ENCODE assay signal across 9 cellular contexts in genomic region chr11:88359529-88359928, GRCh38. TPM values are rescaled to one million over a fixed set of nuclear protein-coding genes. Genes with fewer than 3 reads are reported as not detected.
A peak's percentile ranks its signal among the peaks of the same experiment; 100 is the strongest.
DNase-seq lines count a peak whose midpoint lies in the region; ATAC-seq and TF ChIP-seq lines count a peak whose summit lies in the region.
"Had no signal": no experiment of that assay in that cellular context is flagged by ENCODE, and none has a peak within 500 bp of the region (broad histone marks: within the 10 kb centered on the region; RNA-seq: fewer than 3 reads in every experiment).

No MANE protein-coding gene starts in this region.

- WGBS in right lobe of liver (ENCODE audit: insufficient coverage, low coverage, low lambda C conversion rate, missing lambda C conversion rate) = 53% methylated on average over 1 of the region's 1 CpG

- H3K4me3 ChIP-seq in right lobe of liver = no peak overlapping the region
- H3K4me3 ChIP-seq: skin epidermis had no signal

- TF ChIP-seq CTCF in right lobe of liver (IDR thresholded peaks at IDR 0.05) = no peak
- TF ChIP-seq CTCF in type B pancreatic cell (conservative IDR thresholded peaks at IDR 0.05) = no peak

- H3K36me3 ChIP-seq in right lobe of liver = no peaks in the 10 kb centered on the region

- peaks cover 10% of the 10 kb centered on the region for H3K36me3 Mint-ChIP-seq in stimulated activated effector memory CD8-positive, alpha-beta T cell treated with anti-CD3 and anti-CD28 coated beads, Interleukin-12 subunit alpha, Interleukin-12 subunit beta, amount 100 ng/mL, for 72 hours
- H3K36me3 Mint-ChIP-seq in type B pancreatic cell = no peaks in the 10 kb centered on the region

- no peak overlapping the region for H3K27ac ChIP-seq in right lobe of liver

- DNase-seq in activated CD4-positive, alpha-beta T cell treated with anti-CD3 and anti-CD28 coated beads for 48 hours = peak; percentile 9
- no peak for DNase-seq in activated CD4-positive, alpha-beta T cell treated with anti-CD3 and anti-CD28 coated beads for 4 hours
- DNase-seq in NAMALWA (ENCODE audit: low spot score) (peak; percentile 41), right lobe of liver (no peak), type B pancreatic cell (ENCODE audit: extremely low spot score, unreplicated experiment) (no peak)
- no peak for DNase-seq in stimulated activated effector memory CD8-positive, alpha-beta T cell treated with anti-CD3 and anti-CD28 coated beads, Interleukin-12 subunit alpha, Interleukin-12 subunit beta, amount 100 ng/mL, for 72 hours (ENCODE audit: low spot score in 2 of 2)
- no peak for DNase-seq in activated naive CD4-positive, alpha-beta T cell treated with Interleukin-2 at 50 U/mL for 16 hours

- peaks cover 45% of the 10 kb centered on the region for H3K4me1 Mint-ChIP-seq in stimulated activated effector memory CD8-positive, alpha-beta T cell treated with anti-CD3 and anti-CD28 coated beads, Interleukin-12 subunit alpha, Interleukin-12 subunit beta, amount 100 ng/mL, for 72 hours
- peaks cover 5% of the 10 kb centered on the region for H3K4me1 Mint-ChIP-seq in type B pancreatic cell (ENCODE audit: unreplicated experiment)

- H3K27me3 Mint-ChIP-seq in type B pancreatic cell = no peaks in the 10 kb centered on the region

- no peak overlapping the region for H3K27ac Mint-ChIP-seq in stimulated activated effector memory CD8-positive, alpha-beta T cell treated with anti-CD3 and anti-CD28 coated beads, Interleukin-12 subunit alpha, Interleukin-12 subunit beta, amount 100 ng/mL, for 72 hours
- H3K27ac Mint-ChIP-seq in type B pancreatic cell = no peak overlapping the region

- no peaks in the 10 kb centered on the region for H3K9me3 Mint-ChIP-seq in stimulated activated effector memory CD8-positive, alpha-beta T cell treated with anti-CD3 and anti-CD28 coated beads, Interleukin-12 subunit alpha, Interleukin-12 subunit beta, amount 100 ng/mL, for 72 hours
- H3K9me3 Mint-ChIP-seq in type B pancreatic cell = no peaks in the 10 kb centered on the region

- H3K4me3 Mint-ChIP-seq in stimulated activated effector memory CD8-positive, alpha-beta T cell treated with anti-CD3 and anti-CD28 coated beads, Interleukin-12 subunit alpha, Interleukin-12 subunit beta, amount 100 ng/mL, for 72 hours = peak overlapping the region; percentile 19
- no peak overlapping the region for H3K4me3 Mint-ChIP-seq in type B pancreatic cell

- no peak for TF ChIP-seq POLR2A in right lobe of liver (IDR thresholded peaks at IDR 0.05)

- no peaks in the 10 kb centered on the region for H3K9me3 ChIP-seq in right lobe of liver

- intact Hi-C loops in right lobe of liver (cut with DNase I) = no loop called here

- no peaks in the 10 kb centered on the region for H3K27me3 ChIP-seq in right lobe of liver

- ATAC-seq in HG02840 (IDR thresholded peaks at IDR 0.05; ENCODE audit: low FRiP score, unreplicated experiment) = peak; percentile 45
- ATAC-seq in stimulated activated effector memory CD8-positive, alpha-beta T cell treated with anti-CD3 and anti-CD28 coated beads, Interleukin-12 subunit alpha, Interleukin-12 subunit beta, amount 100 ng/mL, for 72 hours = peak; percentile 46
- ATAC-seq in right lobe of liver = no peak

- no peaks in the 10 kb centered on the region for H3K4me1 ChIP-seq in right lobe of liver

RNA-seq across cellular contexts. Expression of gene CTSC, which starts 22.0 kb away (rescaled TPM):
- total RNA-seq in right lobe of liver (10 to 100 TPM; 20.1 to 68.0 (median 42.8) TPM), type B pancreatic cell (ENCODE audit: low replicate concordance) (155 and 215 TPM in 2 replicates)

Comparison
In these comparisons a context has a peak if more than half of its experiments do, and no peak if none do; other contexts are left out.
1. DNase-seq: peak in activated CD4-positive, alpha-beta T cell treated with anti-CD3 and anti-CD28 coated beads for 48 hours (single experiment) and NAMALWA (single experiment); none in activated CD4-positive, alpha-beta T cell treated with anti-CD3 and anti-CD28 coated beads for 4 hours (0 of 2), stimulated activated effector memory CD8-positive, alpha-beta T cell treated with anti-CD3 and anti-CD28 coated beads, Interleukin-12 subunit alpha, Interleukin-12 subunit beta, amount 100 ng/mL, for 72 hours (0 of 2), right lobe of liver (0 of 3), activated naive CD4-positive, alpha-beta T cell treated with Interleukin-2 at 50 U/mL for 16 hours (single experiment) and type B pancreatic cell (single experiment).
2. ATAC-seq: peak in HG02840 (single experiment) and stimulated activated effector memory CD8-positive, alpha-beta T cell treated with anti-CD3 and anti-CD28 coated beads, Interleukin-12 subunit alpha, Interleukin-12 subunit beta, amount 100 ng/mL, for 72 hours (single experiment); none in right lobe of liver (0 of 4).